Comparison of ENCODE assay signal across 1 cellular context in genomic region chr12:51047655-51048540, GRCh38.
TF ChIP-seq lines count a peak whose summit lies in the region.

Gene LETMD1, plus strand, starts transcription at chr12:51048327. Its CDS starts 30 bp downstream, at chr12:51048357.

TF ChIP-seq in HepG2, 621 proteins besides CTCF, POLR2A, EP300 and RAD21 (continued from another document and continues in another):
- TF ChIP-seq ZBTB14 (CRISPR knock-in tag; IDR thresholded peaks at IDR 0.05): 0 out of 2 replicates have a peak, but pooled peaks have one; percentile 24
- no peak for TF ChIP-seq ZNF30 (CRISPR knock-in tag; IDR thresholded peaks at IDR 0.05)
- TF ChIP-seq ZC3H13 (CRISPR knock-in tag; IDR thresholded peaks at IDR 0.05): 0 out of 2 replicates have a peak, but pooled peaks have one; percentile 31
- TF ChIP-seq ZC3H4 (CRISPR knock-in tag; IDR thresholded peaks at IDR 0.05; ENCODE audit: borderline replicate concordance): no peak
- 0 out of 2 replicates have a peak, but pooled peaks have one; percentile 18 for TF ChIP-seq ARNTL (CRISPR knock-in tag; IDR thresholded peaks at IDR 0.05)
- TF ChIP-seq ZSCAN21 (CRISPR knock-in tag; IDR thresholded peaks at IDR 0.05; ENCODE audit: borderline replicate concordance): 0 out of 2 replicates have a peak, but pooled peaks have one; percentile 31
- TF ChIP-seq NFIB (CRISPR knock-in tag; IDR thresholded peaks at IDR 0.05; ENCODE audit: borderline replicate concordance): 0 out of 2 replicates have a peak, but pooled peaks have one; percentile 30
- TF ChIP-seq, protein P1, sequence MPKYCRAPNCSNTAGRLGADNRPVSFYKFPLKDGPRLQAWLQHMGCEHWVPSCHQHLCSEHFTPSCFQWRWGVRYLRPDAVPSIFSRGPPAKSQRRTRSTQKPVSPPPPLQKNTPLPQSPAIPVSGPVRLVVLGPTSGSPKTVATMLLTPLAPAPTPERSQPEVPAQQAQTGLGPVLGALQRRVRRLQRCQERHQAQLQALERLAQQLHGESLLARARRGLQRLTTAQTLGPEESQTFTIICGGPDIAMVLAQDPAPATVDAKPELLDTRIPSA (CRISPR knock-in tag; IDR thresholded peaks at IDR 0.05; ENCODE audit: borderline replicate concordance): no peak
- TF ChIP-seq ZNF792 (CRISPR knock-in tag; IDR thresholded peaks at IDR 0.05): 0 out of 2 replicates have a peak, but pooled peaks have one; percentile 27
- TF ChIP-seq, protein P2, sequence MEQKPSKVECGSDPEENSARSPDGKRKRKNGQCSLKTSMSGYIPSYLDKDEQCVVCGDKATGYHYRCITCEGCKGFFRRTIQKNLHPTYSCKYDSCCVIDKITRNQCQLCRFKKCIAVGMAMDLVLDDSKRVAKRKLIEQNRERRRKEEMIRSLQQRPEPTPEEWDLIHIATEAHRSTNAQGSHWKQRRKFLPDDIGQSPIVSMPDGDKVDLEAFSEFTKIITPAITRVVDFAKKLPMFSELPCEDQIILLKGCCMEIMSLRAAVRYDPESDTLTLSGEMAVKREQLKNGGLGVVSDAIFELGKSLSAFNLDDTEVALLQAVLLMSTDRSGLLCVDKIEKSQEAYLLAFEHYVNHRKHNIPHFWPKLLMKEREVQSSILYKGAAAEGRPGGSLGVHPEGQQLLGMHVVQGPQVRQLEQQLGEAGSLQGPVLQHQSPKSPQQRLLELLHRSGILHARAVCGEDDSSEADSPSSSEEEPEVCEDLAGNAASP (CRISPR knock-in tag; IDR thresholded peaks at IDR 0.05; ENCODE audit: borderline replicate concordance): no peak; the same call in 1 of the 2 replicates
- no peak for TF ChIP-seq ZNF180 (CRISPR knock-in tag; IDR thresholded peaks at IDR 0.05; ENCODE audit: borderline replicate concordance, low read depth)
- TF ChIP-seq BHLHE40 (IDR thresholded peaks at IDR 0.05; ENCODE audit: low read length): 0 out of 2 replicates have a peak, but pooled peaks have one; percentile 4
- 0 out of 2 replicates have a peak, but pooled peaks have one; percentile 53 for TF ChIP-seq ZNF503 (CRISPR knock-in tag; IDR thresholded peaks at IDR 0.05)
- TF ChIP-seq ZNF577 (CRISPR knock-in tag; IDR thresholded peaks at IDR 0.05; ENCODE audit: borderline replicate concordance, low read depth): no peak
- peak; percentile 66; the same call in 1 of the 2 replicates for TF ChIP-seq ZNF317 (CRISPR knock-in tag; IDR thresholded peaks at IDR 0.05)
- TF ChIP-seq SMAD1 (CRISPR knock-in tag; IDR thresholded peaks at IDR 0.05; ENCODE audit: borderline replicate concordance, low read depth): peak; percentile 75; the same call in 1 of the 2 replicates
- TF ChIP-seq ZNF850 (CRISPR knock-in tag; conservative IDR thresholded peaks at IDR 0.05): no peak
- TF ChIP-seq SMAD3 (CRISPR knock-in tag; IDR thresholded peaks at IDR 0.05): peak; percentile 71; the same call in 1 of the 2 replicates
- peak; percentile 94 for TF ChIP-seq ZGPAT (CRISPR knock-in tag; IDR thresholded peaks at IDR 0.05)
- TF ChIP-seq BCL3 (CRISPR knock-in tag; IDR thresholded peaks at IDR 0.05): 0 out of 2 replicates have a peak, but pooled peaks have one; percentile 43
- no peak for TF ChIP-seq ZNF670 (CRISPR knock-in tag; IDR thresholded peaks at IDR 0.05; ENCODE audit: borderline replicate concordance)
- no peak for TF ChIP-seq TIGD3 (CRISPR knock-in tag; IDR thresholded peaks at IDR 0.05; ENCODE audit: borderline replicate concordance)
- TF ChIP-seq ZNF33B (CRISPR knock-in tag; IDR thresholded peaks at IDR 0.05): peak; percentile 79
- TF ChIP-seq TEAD3 (CRISPR knock-in tag; optimal IDR thresholded peaks at IDR 0.05; ENCODE audit: borderline replicate concordance): peak; percentile 13
- TF ChIP-seq THYN1 (CRISPR knock-in tag; IDR thresholded peaks at IDR 0.05; ENCODE audit: borderline replicate concordance, low read depth): no peak
- no peak for TF ChIP-seq U2AF1 (optimal IDR thresholded peaks at IDR 0.05; ENCODE audit: low read depth, low read length)
- no peak for TF ChIP-seq ZNF841 (CRISPR knock-in tag; IDR thresholded peaks at IDR 0.05; ENCODE audit: borderline replicate concordance)
- TF ChIP-seq DMAP1 (CRISPR knock-in tag; IDR thresholded peaks at IDR 0.05): peak; percentile 75; the same call in 1 of the 2 replicates
- TF ChIP-seq, protein P3, sequence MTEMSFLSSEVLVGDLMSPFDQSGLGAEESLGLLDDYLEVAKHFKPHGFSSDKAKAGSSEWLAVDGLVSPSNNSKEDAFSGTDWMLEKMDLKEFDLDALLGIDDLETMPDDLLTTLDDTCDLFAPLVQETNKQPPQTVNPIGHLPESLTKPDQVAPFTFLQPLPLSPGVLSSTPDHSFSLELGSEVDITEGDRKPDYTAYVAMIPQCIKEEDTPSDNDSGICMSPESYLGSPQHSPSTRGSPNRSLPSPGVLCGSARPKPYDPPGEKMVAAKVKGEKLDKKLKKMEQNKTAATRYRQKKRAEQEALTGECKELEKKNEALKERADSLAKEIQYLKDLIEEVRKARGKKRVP (CRISPR knock-in tag; IDR thresholded peaks at IDR 0.05): no peak
- no peak for TF ChIP-seq ZNF607 (CRISPR knock-in tag; IDR thresholded peaks at IDR 0.05; ENCODE audit: borderline replicate concordance)
- peak; percentile 56; the same call in 1 of the 2 replicates for TF ChIP-seq ZFP36L1 (CRISPR knock-in tag; IDR thresholded peaks at IDR 0.05)
- TF ChIP-seq ZNF292 (CRISPR knock-in tag; IDR thresholded peaks at IDR 0.05; ENCODE audit: borderline replicate concordance, low read depth): no peak
- no peak for TF ChIP-seq JDP2 (CRISPR knock-in tag; IDR thresholded peaks at IDR 0.05; ENCODE audit: borderline replicate concordance)
- TF ChIP-seq ZSCAN5A (CRISPR knock-in tag; IDR thresholded peaks at IDR 0.05; ENCODE audit: borderline replicate concordance): no peak; the same call in 1 of the 2 replicates
- TF ChIP-seq MBNL3 (CRISPR knock-in tag; conservative IDR thresholded peaks at IDR 0.05): no peak
- TF ChIP-seq TBP (CRISPR knock-in tag; IDR thresholded peaks at IDR 0.05): no peak
- TF ChIP-seq NFYB (CRISPR knock-in tag; IDR thresholded peaks at IDR 0.05): peak; percentile 88
- 0 out of 2 replicates have a peak, but pooled peaks have one; percentile 6 for TF ChIP-seq ZMYM3 (CRISPR knock-in tag; IDR thresholded peaks at IDR 0.05)
- TF ChIP-seq, protein P4, sequence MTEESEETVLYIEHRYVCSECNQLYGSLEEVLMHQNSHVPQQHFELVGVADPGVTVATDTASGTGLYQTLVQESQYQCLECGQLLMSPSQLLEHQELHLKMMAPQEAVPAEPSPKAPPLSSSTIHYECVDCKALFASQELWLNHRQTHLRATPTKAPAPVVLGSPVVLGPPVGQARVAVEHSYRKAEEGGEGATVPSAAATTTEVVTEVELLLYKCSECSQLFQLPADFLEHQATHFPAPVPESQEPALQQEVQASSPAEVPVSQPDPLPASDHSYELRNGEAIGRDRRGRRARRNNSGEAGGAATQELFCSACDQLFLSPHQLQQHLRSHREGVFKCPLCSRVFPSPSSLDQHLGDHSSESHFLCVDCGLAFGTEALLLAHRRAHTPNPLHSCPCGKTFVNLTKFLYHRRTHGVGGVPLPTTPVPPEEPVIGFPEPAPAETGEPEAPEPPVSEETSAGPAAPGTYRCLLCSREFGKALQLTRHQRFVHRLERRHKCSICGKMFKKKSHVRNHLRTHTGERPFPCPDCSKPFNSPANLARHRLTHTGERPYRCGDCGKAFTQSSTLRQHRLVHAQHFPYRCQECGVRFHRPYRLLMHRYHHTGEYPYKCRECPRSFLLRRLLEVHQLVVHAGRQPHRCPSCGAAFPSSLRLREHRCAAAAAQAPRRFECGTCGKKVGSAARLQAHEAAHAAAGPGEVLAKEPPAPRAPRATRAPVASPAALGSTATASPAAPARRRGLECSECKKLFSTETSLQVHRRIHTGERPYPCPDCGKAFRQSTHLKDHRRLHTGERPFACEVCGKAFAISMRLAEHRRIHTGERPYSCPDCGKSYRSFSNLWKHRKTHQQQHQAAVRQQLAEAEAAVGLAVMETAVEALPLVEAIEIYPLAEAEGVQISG (CRISPR knock-in tag; IDR thresholded peaks at IDR 0.05): peak; percentile 67
- peak; percentile 94 for TF ChIP-seq GABPB1 (CRISPR knock-in tag; IDR thresholded peaks at IDR 0.05)
- TF ChIP-seq REST (IDR thresholded peaks at IDR 0.05; ENCODE audit: borderline replicate concordance in 1 of 2, low read depth in 1 of 2, low read length in 2 of 2): peak; percentile 14 to 80
- TF ChIP-seq KMT2A (CRISPR knock-in tag; IDR thresholded peaks at IDR 0.05): peak; percentile 77
- 0 out of 2 replicates have a peak, but pooled peaks have one; percentile 83 for TF ChIP-seq ZNF839 (CRISPR knock-in tag; IDR thresholded peaks at IDR 0.05; ENCODE audit: borderline replicate concordance)
